Comparison of ENCODE assay signal across 1 cellular context in genomic region chr3:13024274-13024863, GRCh38.
TF ChIP-seq lines count a peak whose summit lies in the region.

No MANE protein-coding gene starts in this region.

TF ChIP-seq in HEK293, 187 proteins besides CTCF, POLR2A, EP300 and RAD21 (continued from another document):
- TF ChIP-seq ZBTB44 (tag by site-specific recombination; IDR thresholded peaks at IDR 0.05), result no peak
- TF ChIP-seq ZNF398 (tag by site-specific recombination; IDR thresholded peaks at IDR 0.05), result 0 out of 2 replicates have a peak, but pooled peaks have one; percentile 11
- TF ChIP-seq GLIS1 (tag by site-specific recombination; IDR thresholded peaks at IDR 0.05), result no peak
- TF ChIP-seq ZFHX2 (tag by site-specific recombination; conservative IDR thresholded peaks at IDR 0.05), result peak; percentile 28
- peak; percentile 68; the same call in 1 of the 2 replicates for TF ChIP-seq ZNF776 (tag by site-specific recombination; IDR thresholded peaks at IDR 0.05; ENCODE audit: borderline replicate concordance)
- TF ChIP-seq ZNF214 (tag by site-specific recombination; IDR thresholded peaks at IDR 0.05; ENCODE audit: borderline replicate concordance), result no peak
- 0 out of 2 replicates have a peak, but pooled peaks have one; percentile 24 for TF ChIP-seq ZNF23 (tag by site-specific recombination; IDR thresholded peaks at IDR 0.05; ENCODE audit: borderline replicate concordance)
- no peak for TF ChIP-seq ZNF624 (tag by site-specific recombination; IDR thresholded peaks at IDR 0.05)
- peak; percentile 92 for TF ChIP-seq ZBTB17 (tag by site-specific recombination; IDR thresholded peaks at IDR 0.05)
- 0 out of 2 replicates have a peak, but pooled peaks have one; percentile 35 for TF ChIP-seq SALL2 (tag by site-specific recombination; IDR thresholded peaks at IDR 0.05; ENCODE audit: borderline replicate concordance)
